23 cellular contexts compared by ENCODE assay signal in the genomic region with DNA sequence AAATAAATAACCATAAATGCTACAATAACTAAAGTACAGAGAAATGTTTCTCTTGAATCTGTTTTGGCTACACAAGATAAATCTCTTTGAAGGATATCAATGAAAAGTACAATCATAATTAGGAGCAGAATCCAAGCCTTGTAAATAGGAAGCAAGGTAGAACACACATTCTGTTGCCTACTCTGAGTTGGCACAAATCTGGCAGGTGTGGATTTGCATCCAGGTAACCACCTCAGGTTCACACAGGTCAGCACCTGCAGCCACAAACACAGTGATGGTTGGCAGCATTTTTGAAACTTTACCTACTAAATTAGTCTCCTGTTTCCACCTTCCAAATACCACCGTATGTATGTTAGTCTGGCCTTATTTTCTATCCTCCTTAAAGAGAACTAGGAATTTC.
"Had no signal": no experiment of that assay in that cellular context is flagged by ENCODE, and none has a peak within 500 bp of the region (broad histone marks: within the 10 kb centered on the region; RNA-seq: fewer than 3 reads in every experiment).

No MANE protein-coding gene starts in this region.

- H3K4me2 ChIP-seq: hepatocyte had no signal

- H3K4me1 ChIP-seq: left ventricle myocardium inferior, vagina had no signal

- ATAC-seq: activated CD4-positive, alpha-beta T cell treated with anti-CD3 and anti-CD28 coated beads for 36 hours; esophagus mucosa; right cardiac atrium had no signal

- H3K27me3 ChIP-seq: hepatocyte, neutrophil, ovary, vagina had no signal

- H3K27ac ChIP-seq: hepatocyte, left ventricle myocardium inferior, neutrophil, ovary, thoracic aorta, vagina had no signal

- H2AFZ ChIP-seq: hepatocyte had no signal

- DNase-seq: activated B cell treated with CpG ODN at 0.5 μM for 24 hours; activated CD4-positive, alpha-beta T cell treated with anti-CD3 and anti-CD28 coated beads for 36 hours; activated CD4-positive, alpha-beta T cell treated with anti-CD3 and anti-CD28 coated beads, Interleukin-2, amount 50 U/mL, for 4 hours; activated CD8-positive, alpha-beta memory T cell treated with anti-CD3 and anti-CD28 coated beads for 24 hours; activated CD8-positive, alpha-beta memory T cell treated with anti-CD3 and anti-CD28 coated beads, Interleukin-2, amount 50 U/mL, for 4 hours; activated naive CD4-positive, alpha-beta T cell; activated naive CD8-positive, alpha-beta T cell treated with anti-CD3 and anti-CD28 coated beads for 36 hours; activated T-cell treated with anti-CD3 and anti-CD28 coated beads, Interleukin-2, amount 50 U/mL, for 24 hours; effector memory CD4-positive, alpha-beta T cell; foreskin melanocyte; glutamatergic neuron; immature natural killer cell; left ventricle myocardium inferior; midbrain; ovary; right cardiac atrium; stimulated activated CD4-positive, alpha-beta T cell treated with anti-CD3 and anti-CD28 coated beads, Interleukin-4, amount 100 ng/mL, for 24 hours; stimulated activated naive CD4-positive, alpha-beta T cell treated with Interleukin-2 at 50 U/mL for 16 hours had no signal

- H3K4me3 ChIP-seq: hepatocyte, left ventricle myocardium inferior, ovary, thoracic aorta, vagina had no signal

- H3K79me2 ChIP-seq: hepatocyte had no signal

- H3K36me3 ChIP-seq: left ventricle myocardium inferior, neutrophil, ovary, thoracic aorta, vagina had no signal

- H3K9me3 ChIP-seq: neutrophil, ovary, thoracic aorta, vagina had no signal
